Comparison of ENCODE assay signal across 1 cellular context in genomic region chrX:48894891-48895290, GRCh38.
TF ChIP-seq lines count a peak whose summit lies in the region.

No MANE protein-coding gene starts in this region.

TF ChIP-seq in GM23338, 12 proteins besides CTCF, POLR2A, EP300 and RAD21:
- TF ChIP-seq, protein P1, sequence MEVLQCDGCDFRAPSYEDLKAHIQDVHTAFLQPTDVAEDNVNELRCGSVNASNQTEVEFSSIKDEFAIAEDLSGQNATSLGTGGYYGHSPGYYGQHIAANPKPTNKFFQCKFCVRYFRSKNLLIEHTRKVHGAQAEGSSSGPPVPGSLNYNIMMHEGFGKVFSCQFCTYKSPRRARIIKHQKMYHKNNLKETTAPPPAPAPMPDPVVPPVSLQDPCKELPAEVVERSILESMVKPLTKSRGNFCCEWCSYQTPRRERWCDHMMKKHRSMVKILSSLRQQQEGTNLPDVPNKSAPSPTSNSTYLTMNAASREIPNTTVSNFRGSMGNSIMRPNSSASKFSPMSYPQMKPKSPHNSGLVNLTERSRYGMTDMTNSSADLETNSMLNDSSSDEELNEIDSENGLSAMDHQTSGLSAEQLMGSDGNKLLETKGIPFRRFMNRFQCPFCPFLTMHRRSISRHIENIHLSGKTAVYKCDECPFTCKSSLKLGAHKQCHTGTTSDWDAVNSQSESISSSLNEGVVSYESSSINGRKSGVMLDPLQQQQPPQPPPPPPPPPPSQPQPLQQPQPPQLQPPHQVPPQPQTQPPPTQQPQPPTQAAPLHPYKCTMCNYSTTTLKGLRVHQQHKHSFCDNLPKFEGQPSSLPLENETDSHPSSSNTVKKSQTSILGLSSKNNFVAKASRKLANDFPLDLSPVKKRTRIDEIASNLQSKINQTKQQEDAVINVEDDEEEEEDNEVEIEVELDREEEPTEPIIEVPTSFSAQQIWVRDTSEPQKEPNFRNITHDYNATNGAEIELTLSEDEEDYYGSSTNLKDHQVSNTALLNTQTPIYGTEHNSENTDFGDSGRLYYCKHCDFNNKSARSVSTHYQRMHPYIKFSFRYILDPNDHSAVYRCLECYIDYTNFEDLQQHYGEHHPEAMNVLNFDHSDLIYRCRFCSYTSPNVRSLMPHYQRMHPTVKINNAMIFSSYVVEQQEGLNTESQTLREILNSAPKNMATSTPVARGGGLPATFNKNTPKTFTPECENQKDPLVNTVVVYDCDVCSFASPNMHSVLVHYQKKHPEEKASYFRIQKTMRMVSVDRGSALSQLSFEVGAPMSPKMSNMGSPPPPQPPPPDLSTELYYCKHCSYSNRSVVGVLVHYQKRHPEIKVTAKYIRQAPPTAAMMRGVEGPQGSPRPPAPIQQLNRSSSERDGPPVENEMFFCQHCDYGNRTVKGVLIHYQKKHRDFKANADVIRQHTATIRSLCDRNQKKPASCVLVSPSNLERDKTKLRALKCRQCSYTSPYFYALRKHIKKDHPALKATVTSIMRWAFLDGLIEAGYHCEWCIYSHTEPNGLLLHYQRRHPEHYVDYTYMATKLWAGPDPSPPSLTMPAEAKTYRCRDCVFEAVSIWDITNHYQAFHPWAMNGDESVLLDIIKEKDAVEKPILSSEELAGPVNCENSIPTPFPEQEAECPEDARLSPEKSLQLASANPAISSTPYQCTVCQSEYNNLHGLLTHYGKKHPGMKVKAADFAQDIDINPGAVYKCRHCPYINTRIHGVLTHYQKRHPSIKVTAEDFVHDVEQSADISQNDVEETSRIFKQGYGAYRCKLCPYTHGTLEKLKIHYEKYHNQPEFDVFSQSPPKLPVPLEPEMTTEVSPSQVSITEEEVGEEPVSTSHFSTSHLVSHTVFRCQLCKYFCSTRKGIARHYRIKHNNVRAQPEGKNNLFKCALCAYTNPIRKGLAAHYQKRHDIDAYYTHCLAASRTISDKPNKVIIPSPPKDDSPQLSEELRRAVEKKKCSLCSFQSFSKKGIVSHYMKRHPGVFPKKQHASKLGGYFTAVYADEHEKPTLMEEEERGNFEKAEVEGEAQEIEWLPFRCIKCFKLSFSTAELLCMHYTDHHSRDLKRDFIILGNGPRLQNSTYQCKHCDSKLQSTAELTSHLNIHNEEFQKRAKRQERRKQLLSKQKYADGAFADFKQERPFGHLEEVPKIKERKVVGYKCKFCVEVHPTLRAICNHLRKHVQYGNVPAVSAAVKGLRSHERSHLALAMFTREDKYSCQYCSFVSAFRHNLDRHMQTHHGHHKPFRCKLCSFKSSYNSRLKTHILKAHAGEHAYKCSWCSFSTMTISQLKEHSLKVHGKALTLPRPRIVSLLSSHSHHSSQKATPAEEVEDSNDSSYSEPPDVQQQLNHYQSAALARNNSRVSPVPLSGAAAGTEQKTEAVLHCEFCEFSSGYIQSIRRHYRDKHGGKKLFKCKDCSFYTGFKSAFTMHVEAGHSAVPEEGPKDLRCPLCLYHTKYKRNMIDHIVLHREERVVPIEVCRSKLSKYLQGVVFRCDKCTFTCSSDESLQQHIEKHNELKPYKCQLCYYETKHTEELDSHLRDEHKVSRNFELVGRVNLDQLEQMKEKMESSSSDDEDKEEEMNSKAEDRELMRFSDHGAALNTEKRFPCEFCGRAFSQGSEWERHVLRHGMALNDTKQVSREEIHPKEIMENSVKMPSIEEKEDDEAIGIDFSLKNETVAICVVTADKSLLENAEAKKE (CRISPR knock-in tag; IDR thresholded peaks at IDR 0.05), result no peak
- no peak for TF ChIP-seq ZNF331 (CRISPR knock-in tag; IDR thresholded peaks at IDR 0.05; ENCODE audit: low read depth)
- TF ChIP-seq POLR2AphosphoS5 (IDR thresholded peaks at IDR 0.05; ENCODE audit: low read depth), result no peak
- TF ChIP-seq REST (IDR thresholded peaks at IDR 0.05; ENCODE audit: unreplicated experiment), result no peak
- no peak for TF ChIP-seq ZNF114 (CRISPR knock-in tag; IDR thresholded peaks at IDR 0.05)
